In the genomic region with DNA sequence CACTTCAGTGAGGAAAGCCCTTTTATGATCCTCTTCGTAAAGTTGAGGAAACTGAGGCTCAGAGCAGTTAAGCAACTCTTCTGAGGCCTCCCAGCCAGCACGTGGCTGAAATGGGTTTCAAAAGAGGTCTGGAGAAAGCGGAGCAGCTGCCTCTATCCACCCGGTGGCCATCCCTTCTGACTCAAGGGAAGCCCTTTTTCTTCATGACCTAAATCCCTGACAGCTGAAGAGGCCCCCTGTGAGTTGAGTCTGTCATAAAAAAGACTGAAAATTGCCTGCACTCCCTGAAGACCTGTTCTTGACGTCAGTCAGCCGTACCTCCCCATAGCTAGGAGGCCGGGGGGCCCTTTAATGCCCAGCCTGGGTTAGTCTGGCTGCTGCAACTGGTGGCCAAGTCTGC, we compare ENCODE assay signal across 28 cellular contexts. TPM values are rescaled to one million over a fixed set of nuclear protein-coding genes. Genes with fewer than 3 reads are reported as not detected.
DNase-seq lines count a peak whose midpoint lies in the region; ATAC-seq, FAIRE-seq and TF ChIP-seq lines count a peak whose summit lies in the region.
"Had no signal": no experiment of that assay in that cellular context is flagged by ENCODE, and none has a peak within 500 bp of the region (broad histone marks: within the 10 kb centered on the region; RNA-seq: fewer than 3 reads in every experiment).

No MANE protein-coding gene starts in this region.

- no peak for DNase-seq in Right ventricle myocardium inferior (ENCODE audit: missing footprints)
- DNase-seq in cardiac septum (ENCODE audit: low spot score): no peak
- no peak for DNase-seq in kidney
- no peak for DNase-seq in NCI-H69 (lab: John Stamatoyannopoulos, UW)
- DNase-seq in vagina (ENCODE audit: extremely low spot score in 2 of 2): no peak
- no peak for DNase-seq in pons (ENCODE audit: low spot score)
- DNase-seq in NCI-H128 (lab: John Stamatoyannopoulos, UW; ENCODE audit: unreplicated experiment): no peak
- DNase-seq: activated CD4-positive, alpha-beta T cell treated with anti-CD3 and anti-CD28 coated beads, Interleukin-2, amount 50 U/mL, for 1 hour; CD8-positive, alpha-beta memory T cell; foreskin fibroblast; hippocampal formation; IMR-90; NCI-H1417 treated with DMSO at 0.1 percent for 48 hours; NCI-H2081 treated with DMSO at 0.1 percent for 48 hours; NCI-H345; NCI-H82; posterior cingulate gyrus; small intestine had no signal

- no peaks in the 10 kb centered on the region for H3K36me3 ChIP-seq in kidney (ENCODE audit: control insufficient read depth in 1 of 2, insufficient read depth in 2 of 2, low read length in 2 of 2)
- H3K36me3 ChIP-seq in skeletal muscle satellite cell (ENCODE audit: insufficient read depth, low read length): peaks cover 62% of the 10 kb centered on the region
- no peaks in the 10 kb centered on the region for H3K36me3 ChIP-seq in vagina
- H3K36me3 ChIP-seq: suprapubic skin had no signal

- peak; percentile 77 for ATAC-seq in Right ventricle myocardium inferior
- ATAC-seq: activated naive CD4-positive, alpha-beta T cell treated with anti-CD3 and anti-CD28 coated beads, Interleukin-2, amount 50 U/mL, for 72 hours; activated T-helper 17 cell treated with anti-CD3 and anti-CD28 coated beads, Interleukin-2, amount 50 U/mL, for 72 hours; GM23338; SK-N-SH treated with all-trans-retinoic acid at 6 μM for 48 hours had no signal

- H3K4me2 ChIP-seq in skeletal muscle satellite cell (ENCODE audit: low read length): no peak overlapping the region
- H3K4me2 ChIP-seq: GM23338 had no signal

- H3K9me3 ChIP-seq in kidney (ENCODE audit: control insufficient read depth in 1 of 2, low read length in 2 of 2) (no peaks in the 10 kb centered on the region), skeletal muscle satellite cell (replicated peaks; ENCODE audit: low read length) (no peaks in the 10 kb centered on the region), vagina (no peaks in the 10 kb centered on the region)
- H3K9me3 ChIP-seq: suprapubic skin had no signal

- H3K27ac ChIP-seq in kidney (ENCODE audit: low read depth in 2 of 2, low read length in 2 of 2) (peak overlapping the region; percentile 14 to 43), vagina (no peak overlapping the region)
- H3K27ac ChIP-seq: 22Rv1, VCaP had no signal

- H3K27me3 ChIP-seq in skeletal muscle satellite cell (ENCODE audit: control insufficient read depth, insufficient read depth, low read length) (no peaks in the 10 kb centered on the region), vagina (no peaks in the 10 kb centered on the region)
- H3K27me3 ChIP-seq: suprapubic skin had no signal

- intact Hi-C loops in Right ventricle myocardium inferior (cut with DNase I) (no loop called here), cardiac septum (cut with DNase I) (no loop called here), kidney (cut with DNase I) (no loop called here), vagina (cut with DNase I) (no loop called here)

- H3K4me3 ChIP-seq in kidney (ENCODE audit: low read length in 2 of 2): no peak overlapping the region
- H3K4me3 ChIP-seq in skeletal muscle satellite cell (ENCODE audit: low read length): no peak overlapping the region
- no peak overlapping the region for H3K4me3 ChIP-seq in vagina
- H3K4me3 ChIP-seq: GM23338, suprapubic skin had no signal

- TF ChIP-seq POLR2A in vagina (IDR thresholded peaks at IDR 0.05): no peak

- H3K9ac ChIP-seq in kidney (ENCODE audit: low read length in 2 of 2) (no peak overlapping the region), skeletal muscle satellite cell (ENCODE audit: low read depth, low read length) (peak overlapping the region; percentile 3)

- TF ChIP-seq CTCF in kidney (IDR thresholded peaks at IDR 0.05; ENCODE audit: borderline replicate concordance, extremely low read depth, insufficient read depth) (no peak), vagina (IDR thresholded peaks at IDR 0.05) (no peak)

- H3K4me1 ChIP-seq in kidney (ENCODE audit: control insufficient read depth in 1 of 2, insufficient read depth in 1 of 2, low read depth in 1 of 2, low read length in 2 of 2) (peaks cover 0 to 11% of the 10 kb centered on the region in 2 donors), skeletal muscle satellite cell (ENCODE audit: control insufficient read depth, insufficient read depth, low read length) (peaks cover 39% of the 10 kb centered on the region), vagina (peaks cover 19% of the 10 kb centered on the region)

- no peak for FAIRE-seq in kidney (lab: Jason Lieb, UNC)
- FAIRE-seq: astrocyte, G401.6, small intestine had no signal

RNA-seq across cellular contexts. Expression of gene CMKLR1, which starts 10.7 kb away (rescaled TPM):
- 10.6 TPM for total RNA-seq in Right ventricle myocardium inferior
- total RNA-seq in cardiac septum: 21.0 TPM
- 25.7 TPM for total RNA-seq in kidney
- 6.1 TPM for polyA plus RNA-seq in kidney (ENCODE audit: insufficient read depth, low read depth, low replicate concordance)
- 0.51 and 1.5 TPM in 2 replicates for total RNA-seq in skeletal muscle satellite cell (2012; rRNA removed)
- total RNA-seq in vagina: 10.1 TPM
- total RNA-seq: activated naive CD4-positive, alpha-beta T cell treated with anti-CD3 and anti-CD28 coated beads, Interleukin-2, amount 50 U/mL, for 72 hours; activated T-helper 17 cell treated with anti-CD3 and anti-CD28 coated beads, Interleukin-2, amount 50 U/mL, for 72 hours; IMR-90 had no signal
- polyA plus RNA-seq: IMR-90 had no signal
